Comparison of ENCODE assay signal across 1 cellular context in the genomic region with DNA sequence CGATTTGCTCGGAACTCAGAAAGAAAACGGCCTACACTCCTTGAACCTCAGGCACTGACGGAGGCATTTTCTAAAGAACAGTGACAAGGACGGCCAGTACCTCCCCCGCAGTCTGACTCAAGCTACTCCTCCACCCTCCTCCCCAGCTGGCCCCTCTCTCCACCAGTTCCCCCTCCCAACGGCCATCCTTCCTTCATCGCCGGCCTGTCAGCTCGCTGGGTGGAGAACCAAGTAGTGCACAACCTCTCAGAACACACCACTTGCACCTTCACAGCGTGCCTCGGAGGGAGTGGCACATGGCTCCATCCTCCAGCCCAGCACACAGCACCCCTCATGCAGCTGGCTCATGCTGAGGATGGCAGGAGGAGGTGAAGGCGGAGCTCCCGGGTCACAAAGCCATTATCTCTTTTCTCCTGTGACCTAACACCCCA.
TF ChIP-seq lines count a peak whose summit lies in the region.

No MANE protein-coding gene starts in this region.

TF ChIP-seq in K562, 482 proteins besides CTCF, POLR2A, EP300 and RAD21 (continued from another document and continues in another):
- TF ChIP-seq, protein P1, sequence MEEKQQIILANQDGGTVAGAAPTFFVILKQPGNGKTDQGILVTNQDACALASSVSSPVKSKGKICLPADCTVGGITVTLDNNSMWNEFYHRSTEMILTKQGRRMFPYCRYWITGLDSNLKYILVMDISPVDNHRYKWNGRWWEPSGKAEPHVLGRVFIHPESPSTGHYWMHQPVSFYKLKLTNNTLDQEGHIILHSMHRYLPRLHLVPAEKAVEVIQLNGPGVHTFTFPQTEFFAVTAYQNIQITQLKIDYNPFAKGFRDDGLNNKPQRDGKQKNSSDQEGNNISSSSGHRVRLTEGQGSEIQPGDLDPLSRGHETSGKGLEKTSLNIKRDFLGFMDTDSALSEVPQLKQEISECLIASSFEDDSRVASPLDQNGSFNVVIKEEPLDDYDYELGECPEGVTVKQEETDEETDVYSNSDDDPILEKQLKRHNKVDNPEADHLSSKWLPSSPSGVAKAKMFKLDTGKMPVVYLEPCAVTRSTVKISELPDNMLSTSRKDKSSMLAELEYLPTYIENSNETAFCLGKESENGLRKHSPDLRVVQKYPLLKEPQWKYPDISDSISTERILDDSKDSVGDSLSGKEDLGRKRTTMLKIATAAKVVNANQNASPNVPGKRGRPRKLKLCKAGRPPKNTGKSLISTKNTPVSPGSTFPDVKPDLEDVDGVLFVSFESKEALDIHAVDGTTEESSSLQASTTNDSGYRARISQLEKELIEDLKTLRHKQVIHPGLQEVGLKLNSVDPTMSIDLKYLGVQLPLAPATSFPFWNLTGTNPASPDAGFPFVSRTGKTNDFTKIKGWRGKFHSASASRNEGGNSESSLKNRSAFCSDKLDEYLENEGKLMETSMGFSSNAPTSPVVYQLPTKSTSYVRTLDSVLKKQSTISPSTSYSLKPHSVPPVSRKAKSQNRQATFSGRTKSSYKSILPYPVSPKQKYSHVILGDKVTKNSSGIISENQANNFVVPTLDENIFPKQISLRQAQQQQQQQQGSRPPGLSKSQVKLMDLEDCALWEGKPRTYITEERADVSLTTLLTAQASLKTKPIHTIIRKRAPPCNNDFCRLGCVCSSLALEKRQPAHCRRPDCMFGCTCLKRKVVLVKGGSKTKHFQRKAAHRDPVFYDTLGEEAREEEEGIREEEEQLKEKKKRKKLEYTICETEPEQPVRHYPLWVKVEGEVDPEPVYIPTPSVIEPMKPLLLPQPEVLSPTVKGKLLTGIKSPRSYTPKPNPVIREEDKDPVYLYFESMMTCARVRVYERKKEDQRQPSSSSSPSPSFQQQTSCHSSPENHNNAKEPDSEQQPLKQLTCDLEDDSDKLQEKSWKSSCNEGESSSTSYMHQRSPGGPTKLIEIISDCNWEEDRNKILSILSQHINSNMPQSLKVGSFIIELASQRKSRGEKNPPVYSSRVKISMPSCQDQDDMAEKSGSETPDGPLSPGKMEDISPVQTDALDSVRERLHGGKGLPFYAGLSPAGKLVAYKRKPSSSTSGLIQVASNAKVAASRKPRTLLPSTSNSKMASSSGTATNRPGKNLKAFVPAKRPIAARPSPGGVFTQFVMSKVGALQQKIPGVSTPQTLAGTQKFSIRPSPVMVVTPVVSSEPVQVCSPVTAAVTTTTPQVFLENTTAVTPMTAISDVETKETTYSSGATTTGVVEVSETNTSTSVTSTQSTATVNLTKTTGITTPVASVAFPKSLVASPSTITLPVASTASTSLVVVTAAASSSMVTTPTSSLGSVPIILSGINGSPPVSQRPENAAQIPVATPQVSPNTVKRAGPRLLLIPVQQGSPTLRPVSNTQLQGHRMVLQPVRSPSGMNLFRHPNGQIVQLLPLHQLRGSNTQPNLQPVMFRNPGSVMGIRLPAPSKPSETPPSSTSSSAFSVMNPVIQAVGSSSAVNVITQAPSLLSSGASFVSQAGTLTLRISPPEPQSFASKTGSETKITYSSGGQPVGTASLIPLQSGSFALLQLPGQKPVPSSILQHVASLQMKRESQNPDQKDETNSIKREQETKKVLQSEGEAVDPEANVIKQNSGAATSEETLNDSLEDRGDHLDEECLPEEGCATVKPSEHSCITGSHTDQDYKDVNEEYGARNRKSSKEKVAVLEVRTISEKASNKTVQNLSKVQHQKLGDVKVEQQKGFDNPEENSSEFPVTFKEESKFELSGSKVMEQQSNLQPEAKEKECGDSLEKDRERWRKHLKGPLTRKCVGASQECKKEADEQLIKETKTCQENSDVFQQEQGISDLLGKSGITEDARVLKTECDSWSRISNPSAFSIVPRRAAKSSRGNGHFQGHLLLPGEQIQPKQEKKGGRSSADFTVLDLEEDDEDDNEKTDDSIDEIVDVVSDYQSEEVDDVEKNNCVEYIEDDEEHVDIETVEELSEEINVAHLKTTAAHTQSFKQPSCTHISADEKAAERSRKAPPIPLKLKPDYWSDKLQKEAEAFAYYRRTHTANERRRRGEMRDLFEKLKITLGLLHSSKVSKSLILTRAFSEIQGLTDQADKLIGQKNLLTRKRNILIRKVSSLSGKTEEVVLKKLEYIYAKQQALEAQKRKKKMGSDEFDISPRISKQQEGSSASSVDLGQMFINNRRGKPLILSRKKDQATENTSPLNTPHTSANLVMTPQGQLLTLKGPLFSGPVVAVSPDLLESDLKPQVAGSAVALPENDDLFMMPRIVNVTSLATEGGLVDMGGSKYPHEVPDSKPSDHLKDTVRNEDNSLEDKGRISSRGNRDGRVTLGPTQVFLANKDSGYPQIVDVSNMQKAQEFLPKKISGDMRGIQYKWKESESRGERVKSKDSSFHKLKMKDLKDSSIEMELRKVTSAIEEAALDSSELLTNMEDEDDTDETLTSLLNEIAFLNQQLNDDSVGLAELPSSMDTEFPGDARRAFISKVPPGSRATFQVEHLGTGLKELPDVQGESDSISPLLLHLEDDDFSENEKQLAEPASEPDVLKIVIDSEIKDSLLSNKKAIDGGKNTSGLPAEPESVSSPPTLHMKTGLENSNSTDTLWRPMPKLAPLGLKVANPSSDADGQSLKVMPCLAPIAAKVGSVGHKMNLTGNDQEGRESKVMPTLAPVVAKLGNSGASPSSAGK (IDR thresholded peaks at IDR 0.05), result peak; percentile 93
- TF ChIP-seq, protein P2, sequence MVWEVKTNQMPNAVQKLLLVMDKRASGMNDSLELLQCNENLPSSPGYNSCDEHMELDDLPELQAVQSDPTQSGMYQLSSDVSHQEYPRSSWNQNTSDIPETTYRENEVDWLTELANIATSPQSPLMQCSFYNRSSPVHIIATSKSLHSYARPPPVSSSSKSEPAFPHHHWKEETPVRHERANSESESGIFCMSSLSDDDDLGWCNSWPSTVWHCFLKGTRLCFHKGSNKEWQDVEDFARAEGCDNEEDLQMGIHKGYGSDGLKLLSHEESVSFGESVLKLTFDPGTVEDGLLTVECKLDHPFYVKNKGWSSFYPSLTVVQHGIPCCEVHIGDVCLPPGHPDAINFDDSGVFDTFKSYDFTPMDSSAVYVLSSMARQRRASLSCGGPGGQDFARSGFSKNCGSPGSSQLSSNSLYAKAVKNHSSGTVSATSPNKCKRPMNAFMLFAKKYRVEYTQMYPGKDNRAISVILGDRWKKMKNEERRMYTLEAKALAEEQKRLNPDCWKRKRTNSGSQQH (CRISPR knock-in tag; IDR thresholded peaks at IDR 0.05), result no peak
- TF ChIP-seq POLR3G (IDR thresholded peaks at IDR 0.05; ENCODE audit: extremely low read depth, insufficient read length, insufficient replicate concordance) (no peak), BRCA1 (IDR thresholded peaks at IDR 0.05) (no peak), BRCA1 (CRISPR knock-in tag; IDR thresholded peaks at IDR 0.05) (no peak), COPS2 (conservative IDR thresholded peaks at IDR 0.05) (no peak), TEAD1 (CRISPR knock-in tag; IDR thresholded peaks at IDR 0.05) (0 out of 4 replicates have a peak, but pooled peaks of 1 of the 2 experiments have one; percentile 30), RBBP5 (IDR thresholded peaks at IDR 0.05; ENCODE audit: borderline replicate concordance, insufficient read depth, low read length, poor library complexity, severe bottlenecking) (peak; percentile 53), NCOR1 (IDR thresholded peaks at IDR 0.05) (no peak), MEF2A (IDR thresholded peaks at IDR 0.05; ENCODE audit: control insufficient read depth, low read depth, low read length) (peak; percentile 11; the same call in 1 of the 2 replicates), ZFX (CRISPR knock-in tag; IDR thresholded peaks at IDR 0.05) (no peak), ZNF436 (CRISPR knock-in tag; IDR thresholded peaks at IDR 0.05) (no peak), ZNF644 (tag; IDR thresholded peaks at IDR 0.05; ENCODE audit: low read depth) (no peak), ZNF766 (CRISPR knock-in tag; conservative IDR thresholded peaks at IDR 0.05) (no peak), ZNF780A (CRISPR knock-in tag; IDR thresholded peaks at IDR 0.05) (no peak), RFX1 (IDR thresholded peaks at IDR 0.05) (no peak), BCOR (IDR thresholded peaks at IDR 0.05) (peak; percentile 58), MTA3 (IDR thresholded peaks at IDR 0.05; ENCODE audit: borderline replicate concordance) (peak; percentile 71; the same call in 1 of the 2 replicates), ZNF75A (CRISPR knock-in tag; IDR thresholded peaks at IDR 0.05) (no peak), TRIM28 (IDR thresholded peaks at IDR 0.05) (peak; percentile 69), MEIS2 (IDR thresholded peaks at IDR 0.05; ENCODE audit: partially characterized antibody) (peak; percentile 74), CTBP1 (IDR thresholded peaks at IDR 0.05; ENCODE audit: borderline replicate concordance) (peak; percentile 89), ZNF76 (CRISPR knock-in tag; IDR thresholded peaks at IDR 0.05; ENCODE audit: borderline replicate concordance) (no peak), XRCC5 (IDR thresholded peaks at IDR 0.05; ENCODE audit: low read depth, low read length) (no peak; the same call in 1 of the 2 replicates), ZNF134 (CRISPR knock-in tag; conservative IDR thresholded peaks at IDR 0.05) (no peak), ZNF347 (CRISPR knock-in tag; IDR thresholded peaks at IDR 0.05; ENCODE audit: low read depth) (no peak), ZC3H4 (CRISPR knock-in tag; IDR thresholded peaks at IDR 0.05; ENCODE audit: borderline replicate concordance) (no peak), ZNF354B (CRISPR knock-in tag; IDR thresholded peaks at IDR 0.05) (no peak), ZNF133 (CRISPR knock-in tag; IDR thresholded peaks at IDR 0.05) (no peak), PHF20 (IDR thresholded peaks at IDR 0.05; ENCODE audit: partially characterized antibody) (no peak), XRCC3 (IDR thresholded peaks at IDR 0.05) (no peak), RBM15 (IDR thresholded peaks at IDR 0.05; ENCODE audit: insufficient read depth, low read length) (no peak), CBX5 (IDR thresholded peaks at IDR 0.05; ENCODE audit: borderline replicate concordance, low read depth) (peak; percentile 64; the same call in 1 of the 2 replicates), POLR2AphosphoS2 (IDR thresholded peaks at IDR 0.05; ENCODE audit: low read length) (no peak), CHD4 (IDR thresholded peaks at IDR 0.05; ENCODE audit: insufficient read depth, insufficient replicate concordance, low read depth, low read length, poor library complexity, severe bottlenecking) (no peak), CBX3 (IDR thresholded peaks at IDR 0.05; ENCODE audit: borderline replicate concordance in 1 of 2, low read length in 2 of 2) (peak in 1 of 2 experiments; percentile 52; a peak in 1 of 3 replicates), TAL1 (IDR thresholded peaks at IDR 0.05) (no peak), L3MBTL2 (IDR thresholded peaks at IDR 0.05) (peak; percentile 87), ZNF586 (CRISPR knock-in tag; conservative IDR thresholded peaks at IDR 0.05) (no peak), KDM1A (IDR thresholded peaks at IDR 0.05) (peak in 1 of 2 experiments; percentile 67; a peak in 2 of 4 replicates), CAMTA2 (CRISPR knock-in tag; conservative IDR thresholded peaks at IDR 0.05) (no peak)
- TF ChIP-seq, protein P3, sequence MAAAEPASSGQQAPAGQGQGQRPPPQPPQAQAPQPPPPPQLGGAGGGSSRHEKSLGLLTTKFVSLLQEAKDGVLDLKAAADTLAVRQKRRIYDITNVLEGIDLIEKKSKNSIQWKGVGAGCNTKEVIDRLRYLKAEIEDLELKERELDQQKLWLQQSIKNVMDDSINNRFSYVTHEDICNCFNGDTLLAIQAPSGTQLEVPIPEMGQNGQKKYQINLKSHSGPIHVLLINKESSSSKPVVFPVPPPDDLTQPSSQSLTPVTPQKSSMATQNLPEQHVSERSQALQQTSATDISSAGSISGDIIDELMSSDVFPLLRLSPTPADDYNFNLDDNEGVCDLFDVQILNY (CRISPR knock-in tag; IDR thresholded peaks at IDR 0.05), result 0 out of 2 replicates have a peak, but pooled peaks have one; percentile 33
- TF ChIP-seq, protein P4, sequence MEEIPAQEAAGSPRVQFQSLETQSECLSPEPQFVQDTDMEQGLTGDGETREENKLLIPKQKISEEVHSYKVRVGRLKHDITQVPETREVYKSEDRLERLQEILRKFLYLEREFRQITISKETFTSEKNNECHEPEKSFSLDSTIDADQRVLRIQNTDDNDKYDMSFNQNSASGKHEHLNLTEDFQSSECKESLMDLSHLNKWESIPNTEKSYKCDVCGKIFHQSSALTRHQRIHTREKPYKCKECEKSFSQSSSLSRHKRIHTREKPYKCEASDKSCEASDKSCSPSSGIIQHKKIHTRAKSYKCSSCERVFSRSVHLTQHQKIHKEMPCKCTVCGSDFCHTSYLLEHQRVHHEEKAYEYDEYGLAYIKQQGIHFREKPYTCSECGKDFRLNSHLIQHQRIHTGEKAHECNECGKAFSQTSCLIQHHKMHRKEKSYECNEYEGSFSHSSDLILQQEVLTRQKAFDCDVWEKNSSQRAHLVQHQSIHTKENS (CRISPR knock-in tag; IDR thresholded peaks at IDR 0.05), result no peak
- TF ChIP-seq, protein P5, sequence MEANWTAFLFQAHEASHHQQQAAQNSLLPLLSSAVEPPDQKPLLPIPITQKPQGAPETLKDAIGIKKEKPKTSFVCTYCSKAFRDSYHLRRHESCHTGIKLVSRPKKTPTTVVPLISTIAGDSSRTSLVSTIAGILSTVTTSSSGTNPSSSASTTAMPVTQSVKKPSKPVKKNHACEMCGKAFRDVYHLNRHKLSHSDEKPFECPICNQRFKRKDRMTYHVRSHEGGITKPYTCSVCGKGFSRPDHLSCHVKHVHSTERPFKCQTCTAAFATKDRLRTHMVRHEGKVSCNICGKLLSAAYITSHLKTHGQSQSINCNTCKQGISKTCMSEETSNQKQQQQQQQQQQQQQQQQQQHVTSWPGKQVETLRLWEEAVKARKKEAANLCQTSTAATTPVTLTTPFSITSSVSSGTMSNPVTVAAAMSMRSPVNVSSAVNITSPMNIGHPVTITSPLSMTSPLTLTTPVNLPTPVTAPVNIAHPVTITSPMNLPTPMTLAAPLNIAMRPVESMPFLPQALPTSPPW (CRISPR knock-in tag; IDR thresholded peaks at IDR 0.05), result peak; percentile 88
- TF ChIP-seq, protein P6, sequence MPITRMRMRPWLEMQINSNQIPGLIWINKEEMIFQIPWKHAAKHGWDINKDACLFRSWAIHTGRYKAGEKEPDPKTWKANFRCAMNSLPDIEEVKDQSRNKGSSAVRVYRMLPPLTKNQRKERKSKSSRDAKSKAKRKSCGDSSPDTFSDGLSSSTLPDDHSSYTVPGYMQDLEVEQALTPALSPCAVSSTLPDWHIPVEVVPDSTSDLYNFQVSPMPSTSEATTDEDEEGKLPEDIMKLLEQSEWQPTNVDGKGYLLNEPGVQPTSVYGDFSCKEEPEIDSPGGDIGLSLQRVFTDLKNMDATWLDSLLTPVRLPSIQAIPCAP (CRISPR knock-in tag; IDR thresholded peaks at IDR 0.05; ENCODE audit: borderline replicate concordance), result no peak
- TF ChIP-seq, protein P7, sequence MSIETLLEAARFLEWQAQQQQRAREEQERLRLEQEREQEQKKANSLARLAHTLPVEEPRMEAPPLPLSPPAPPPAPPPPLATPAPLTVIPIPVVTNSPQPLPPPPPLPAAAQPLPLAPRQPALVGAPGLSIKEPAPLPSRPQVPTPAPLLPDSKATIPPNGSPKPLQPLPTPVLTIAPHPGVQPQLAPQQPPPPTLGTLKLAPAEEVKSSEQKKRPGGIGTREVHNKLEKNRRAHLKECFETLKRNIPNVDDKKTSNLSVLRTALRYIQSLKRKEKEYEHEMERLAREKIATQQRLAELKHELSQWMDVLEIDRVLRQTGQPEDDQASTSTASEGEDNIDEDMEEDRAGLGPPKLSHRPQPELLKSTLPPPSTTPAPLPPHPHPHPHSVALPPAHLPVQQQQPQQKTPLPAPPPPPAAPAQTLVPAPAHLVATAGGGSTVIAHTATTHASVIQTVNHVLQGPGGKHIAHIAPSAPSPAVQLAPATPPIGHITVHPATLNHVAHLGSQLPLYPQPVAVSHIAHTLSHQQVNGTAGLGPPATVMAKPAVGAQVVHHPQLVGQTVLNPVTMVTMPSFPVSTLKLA (conservative IDR thresholded peaks at IDR 0.05), result peak in 1 of 2 experiments; percentile 67; a peak in 3 of 4 replicates
